ENCODE assay signal across 25 cellular contexts in genomic region chr20:46975976-46976375, GRCh38.
"Had no signal": no experiment of that assay in that cellular context is flagged by ENCODE, and none has a peak within 500 bp of the region (broad histone marks: within the 10 kb centered on the region; RNA-seq: fewer than 3 reads in every experiment).

No MANE protein-coding gene starts in this region.

- H3K27ac ChIP-seq: adrenal gland, body of pancreas, cardiac muscle cell, colonic mucosa, heart left ventricle had no signal

- DNase-seq: activated CD4-positive, alpha-beta memory T cell treated with anti-CD3 and anti-CD28 coated beads, Interleukin-2, amount 10 ng/mL, durations not matched to agents 7 days and 5 days; activated CD4-positive, alpha-beta T cell treated with anti-CD3 and anti-CD28 coated beads for 1 hour; activated CD4-positive, alpha-beta T cell treated with anti-CD3 and anti-CD28 coated beads for 4 hours; activated CD4-positive, alpha-beta T cell treated with anti-CD3 and anti-CD28 coated beads, Interleukin-2, amount 10 ng/mL, durations not matched to agents 7 days and 5 days; activated CD4-positive, alpha-beta T cell treated with anti-CD3 and anti-CD28 coated beads, Interleukin-2, amount 50 U/mL, for 4 hours; activated CD8-positive, alpha-beta memory T cell treated with anti-CD3 and anti-CD28 coated beads, Interleukin-2, amount 50 U/mL, for 48 hours; activated naive CD4-positive, alpha-beta T cell treated with anti-CD3 and anti-CD28 coated beads for 36 hours; activated naive CD8-positive, alpha-beta T cell treated with anti-CD3 and anti-CD28 coated beads for 36 hours; activated naive CD8-positive, alpha-beta T cell treated with anti-CD3 and anti-CD28 coated beads, Interleukin-2, amount 50 U/mL, for 24 hours; activated T-cell treated with anti-CD3 and anti-CD28 coated beads for 4 hours; activated T-cell treated with anti-CD3 and anti-CD28 coated beads, Interleukin-2, amount 50 U/mL, for 24 hours; activated T-cell treated with anti-CD3 and anti-CD28 coated beads, Interleukin-2, amount 50 U/mL, for 72 hours; adrenal gland; amygdala; aorta; body of pancreas; central memory CD4-positive, alpha-beta T cell; cerebellar nuclear complex; colonic mucosa; effector CD8-positive, alpha-beta T cell; foreskin fibroblast; glutamatergic neuron; heart left ventricle; T-helper 2 cell had no signal
